8 cellular contexts compared by ENCODE assay signal in the genomic region with DNA sequence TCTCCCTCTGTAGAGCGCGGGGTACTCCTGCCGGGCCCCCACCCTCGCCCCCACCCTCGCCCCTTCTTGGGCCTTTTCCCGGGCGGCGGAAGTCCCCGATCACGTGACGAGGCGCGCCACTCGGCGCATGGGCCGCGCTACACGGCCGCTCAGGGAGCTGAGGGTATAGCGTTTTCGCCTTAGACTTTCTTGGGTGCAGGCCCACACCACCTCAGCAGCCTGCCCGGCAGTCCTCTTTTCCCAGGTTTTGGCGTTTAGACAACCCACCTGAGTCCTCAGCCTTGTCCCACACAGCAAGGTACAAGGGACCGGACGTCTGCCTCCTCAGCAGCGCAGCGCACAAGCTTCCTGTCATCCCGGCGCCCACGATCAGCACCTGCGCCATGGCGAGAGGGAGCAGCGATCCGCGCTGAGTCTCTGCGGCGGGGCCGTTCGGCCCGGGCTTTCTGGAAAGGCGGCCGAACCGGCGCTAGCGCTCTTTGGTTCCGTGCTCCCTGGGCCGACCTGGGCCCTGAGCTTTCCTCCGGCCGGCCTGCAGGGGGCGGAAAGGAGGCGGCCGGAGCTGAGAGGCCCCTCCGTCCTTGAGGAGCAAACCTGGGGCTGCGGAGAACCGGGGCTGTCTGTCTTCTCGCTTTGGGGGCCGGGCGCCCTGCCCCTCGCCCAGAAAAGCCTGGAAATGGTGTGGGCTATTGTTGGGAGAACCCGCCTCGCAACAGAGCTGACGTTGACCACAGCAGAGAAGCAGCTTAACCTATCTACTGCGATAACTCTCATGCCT. TPM values are rescaled to one million over a fixed set of nuclear protein-coding genes. Genes with fewer than 3 reads are reported as not detected.
DNase-seq lines count a peak whose midpoint lies in the region; ATAC-seq and TF ChIP-seq lines count a peak whose summit lies in the region.

A gene (minus strand): TSS at position 513 of the 778 bp plus-strand sequence.

- H3K27me3 ChIP-seq in SU-DHL-6 (ENCODE audit: low read length) (no peaks in the 10 kb centered on the region), adipocyte (replicated peaks; ENCODE audit: control insufficient read depth, insufficient read depth, low read length) (no peaks in the 10 kb centered on the region), heart right ventricle (no peaks in the 10 kb centered on the region), parathyroid adenoma (ENCODE audit: control insufficient read depth, insufficient read depth, low read length) (no peaks in the 10 kb centered on the region), thoracic aorta (replicated peaks; ENCODE audit: insufficient read depth) (no peaks in the 10 kb centered on the region)

- H3K27ac ChIP-seq in SU-DHL-6 (ENCODE audit: low read depth, low read length): no peak within 1 kb of the TSS
- peak within 1 kb of the TSS; percentile 79 to 96 (median 94) for H3K27ac ChIP-seq in heart right ventricle
- H3K27ac ChIP-seq in parathyroid adenoma: peak within 1 kb of the TSS; percentile 94
- peak within 1 kb of the TSS; percentile 97 for H3K27ac ChIP-seq in thoracic aorta

- TF ChIP-seq CTCF in SU-DHL-6 (IDR thresholded peaks at IDR 0.05; ENCODE audit: insufficient read depth, low read length, poor library complexity, severe bottlenecking): peak; percentile 71
- peak; percentile 59 to 90 (median 85) for TF ChIP-seq CTCF in heart right ventricle (IDR thresholded peaks at IDR 0.05)
- peak; percentile 87 for TF ChIP-seq CTCF in parathyroid adenoma (IDR thresholded peaks at IDR 0.05)
- peak; percentile 89 for TF ChIP-seq CTCF in thoracic aorta (IDR thresholded peaks at IDR 0.05)

- no peaks in the 10 kb centered on the region for H3F3A ChIP-seq in SU-DHL-6 (ENCODE audit: insufficient read depth)

- no peaks in the 10 kb centered on the region for H3K79me2 ChIP-seq in SU-DHL-6 (ENCODE audit: insufficient read depth, low read length)
- no peaks in the 10 kb centered on the region for H3K79me2 ChIP-seq in parathyroid adenoma

- peak within 1 kb of the TSS; percentile 95 for H2AFZ ChIP-seq in SU-DHL-6 (ENCODE audit: low read depth, low read length, severe bottlenecking)
- peak within 1 kb of the TSS; percentile 99 for H2AFZ ChIP-seq in parathyroid adenoma

- H3K36me3 ChIP-seq in SU-DHL-6 (ENCODE audit: low read length) (no peaks in the 10 kb centered on the region), adipocyte (ENCODE audit: control insufficient read depth, insufficient read depth, low read length, severe bottlenecking) (no peaks in the 10 kb centered on the region), heart right ventricle (no peaks in the 10 kb centered on the region), parathyroid adenoma (ENCODE audit: control insufficient read depth, insufficient read depth, low read length) (no peaks in the 10 kb centered on the region), thoracic aorta (no peaks in the 10 kb centered on the region)

- H3K4me2 ChIP-seq in SU-DHL-6 (ENCODE audit: low read depth, low read length, poor library complexity, severe bottlenecking) (peak within 1 kb of the TSS; percentile 49), parathyroid adenoma (ENCODE audit: low read length) (peak within 1 kb of the TSS; percentile 85)

- TF ChIP-seq POLR2A in GM19193 (IDR thresholded peaks at IDR 0.05; ENCODE audit: extremely low read depth, insufficient read depth, insufficient read length): peak; percentile 84

- H3K4me3 ChIP-seq in SU-DHL-6 (ENCODE audit: insufficient read depth, low read length, poor library complexity, severe bottlenecking): peak within 1 kb of the TSS; percentile 42
- peak within 1 kb of the TSS; percentile 94 for H3K4me3 ChIP-seq in adipocyte (ENCODE audit: low read length)
- H3K4me3 ChIP-seq in heart right ventricle: peak within 1 kb of the TSS; percentile 60 to 81 (median 70)
- peak within 1 kb of the TSS; percentile 49 for H3K4me3 ChIP-seq in parathyroid adenoma (ENCODE audit: low read depth, low read length)
- peak within 1 kb of the TSS; percentile 84 for H3K4me3 ChIP-seq in thoracic aorta

- DNase-seq in AML-193 (lab: John Stamatoyannopoulos, UW) (peak; percentile 73 to 74), adipocyte (ENCODE audit: low read depth) (peak; percentile 68), heart right ventricle (peak; percentile 61 to 80), thoracic aorta (ENCODE audit: low spot score) (peak; percentile 3)

- H3K9me2 ChIP-seq in SU-DHL-6 (replicated peaks; ENCODE audit: insufficient read depth, low read length): no peaks in the 10 kb centered on the region

- intact Hi-C loops in heart right ventricle (cut with DNase I): loop anchor here in 1 of 10 donors (10.0 kb wide), 1 partner anchor 212 kb away; no protein-coding TSS in a partner anchor

- no peaks in the 10 kb centered on the region for H4K20me1 ChIP-seq in SU-DHL-6 (ENCODE audit: low read depth, low read length)

- H3K9ac ChIP-seq in SU-DHL-6 (ENCODE audit: low read length) (peak within 1 kb of the TSS; percentile 47; the same call in 1 of the 2 replicates), adipocyte (ENCODE audit: low read length) (peak within 1 kb of the TSS; percentile 98), parathyroid adenoma (peak within 1 kb of the TSS; percentile 94)

- H3K9me3 ChIP-seq in SU-DHL-6 (ENCODE audit: insufficient read depth, low read length) (no peaks in the 10 kb centered on the region), adipocyte (ENCODE audit: control insufficient read depth, low read length) (no peaks in the 10 kb centered on the region), heart right ventricle (no peaks in the 10 kb centered on the region), parathyroid adenoma (ENCODE audit: control insufficient read depth, low read length) (no peaks in the 10 kb centered on the region), thoracic aorta (no peaks in the 10 kb centered on the region)

- ATAC-seq in HG03439 (IDR thresholded peaks at IDR 0.05; ENCODE audit: unreplicated experiment): peak; percentile 70
- peak; percentile 95 to 98 (median 96) for ATAC-seq in heart right ventricle
- ATAC-seq in thoracic aorta (ENCODE audit: insufficient number of reproducible peaks, low FRiP score, low read depth): peak; percentile 82

- WGBS in heart right ventricle, 2 donors: 2% methylated on average over 63 of the region's 63 CpGs

- H3K4me1 ChIP-seq in adipocyte (ENCODE audit: control insufficient read depth, insufficient read depth, low read length) (peaks cover 3% of the 10 kb centered on the region), heart right ventricle (peaks cover 0 to 11% (median 7%) of the 10 kb centered on the region in 9 donors), parathyroid adenoma (no peaks in the 10 kb centered on the region), thoracic aorta (ENCODE audit: control insufficient read depth in 1 of 2, low read depth in 2 of 2) (peaks cover 6 to 7% of the 10 kb centered on the region in 2 donors)

RNA-seq across cellular contexts. Expression of the gene that starts here (rescaled TPM):
- total RNA-seq in heart right ventricle: 10 to 100 TPM in 9 of 10 donors, 1 to 10 TPM in 1; 9.7 to 22.2 (median 18.1) TPM
- polyA plus RNA-seq in heart right ventricle: 1 to 10 TPM; 4.1 to 4.5 TPM
- total RNA-seq in thoracic aorta: 1 to 10 TPM; 6.2 to 9.4 TPM

Comparison
In these comparisons a context has a peak if more than half of its experiments do, and no peak if none do; other contexts are left out.
1. DNase-seq: peak in every context shown above with its lines; median percentile 74 in AML-193; 70 in heart right ventricle; 68 in adipocyte; 3 in thoracic aorta.
2. H3K4me3 ChIP-seq: peak in every context shown above with its lines; median percentile 94 in adipocyte; 84 in thoracic aorta; 70 in heart right ventricle; 49 in parathyroid adenoma; 42 in SU-DHL-6.
3. H3K9ac ChIP-seq: peak in every context shown above with its lines; median percentile 98 in adipocyte; 94 in parathyroid adenoma; 47 in SU-DHL-6.